Comparison of ENCODE assay signal across 9 cellular contexts in genomic region chr19:17391371-17392151, GRCh38. TPM values are rescaled to one million over a fixed set of nuclear protein-coding genes. Genes with fewer than 3 reads are reported as not detected.
A peak's percentile ranks its signal among the peaks of the same experiment; 100 is the strongest.
DNase-seq lines count a peak whose midpoint lies in the region; ATAC-seq, FAIRE-seq and TF ChIP-seq lines count a peak whose summit lies in the region.
"Had no signal": no experiment of that assay in that cellular context is flagged by ENCODE, and none has a peak within 500 bp of the region (broad histone marks: within the 10 kb centered on the region; RNA-seq: fewer than 3 reads in every experiment).

No MANE protein-coding gene starts in this region.

- DNase-seq in GM18507 (ENCODE audit: extremely low spot score, insufficient read length, low read depth): no peak
- DNase-seq in astrocyte of the spinal cord (ENCODE audit: low read depth, low spot score): no peak
- DNase-seq in LoVo (ENCODE audit: low spot score): no peak
- DNase-seq in activated CD4-positive, CD25-positive, alpha-beta regulatory T cell treated with anti-CD3 and anti-CD28 coated beads, Interleukin-2, amount 50 U/mL, for 72 hours: no peak

- H3K36me3 ChIP-seq in KOPT-K1 (ENCODE audit: insufficient read depth, low read length): no peaks in the 10 kb centered on the region

- in situ Hi-C loops in astrocyte of the spinal cord (cut with HindIII; ENCODE audit: low sequenced_read_pairs): no loop called here

- FAIRE-seq in GM18507 (lab: Jason Lieb, UNC): peak; percentile 21

- no peak for ATAC-seq in HG03457 (IDR thresholded peaks at IDR 0.05; ENCODE audit: unreplicated experiment)
- no peak for ATAC-seq in GM18909 (IDR thresholded peaks at IDR 0.05; ENCODE audit: poor library complexity, unreplicated experiment)

- peaks cover 12% of the 10 kb centered on the region for H3K9me3 ChIP-seq in KOPT-K1 (ENCODE audit: insufficient read depth, low read length, poor library complexity, severe bottlenecking)
- no peaks in the 10 kb centered on the region for H3K9me3 ChIP-seq in mononuclear cell (ENCODE audit: low read depth, low read length)

- no peaks in the 10 kb centered on the region for H3K27me3 ChIP-seq in mononuclear cell (ENCODE audit: insufficient read depth, low read length)

- H3K4me3 ChIP-seq in astrocyte of the spinal cord (ENCODE audit: low read depth, low read length) (peak overlapping the region; percentile 24), mononuclear cell (ENCODE audit: low read length) (peak overlapping the region; percentile 33)

- H3K4me1 ChIP-seq in mononuclear cell (ENCODE audit: insufficient read depth, low read length): peaks cover 37% of the 10 kb centered on the region

- peak overlapping the region; percentile 8 for H3K27ac ChIP-seq in KOPT-K1 (ENCODE audit: low read depth, low read length, poor library complexity, severe bottlenecking)

- TF ChIP-seq CTCF in astrocyte of the spinal cord (IDR thresholded peaks at IDR 0.05; ENCODE audit: low read depth, low read length): no peak

RNA-seq across cellular contexts. Expression of gene CCDC194, which starts 2.4 kb away (rescaled TPM):
- total RNA-seq in mononuclear cell: 0.42 TPM

RNA-seq across cellular contexts. Expression of gene BST2, which starts 13.9 kb away (rescaled TPM):
- 25.1 TPM for total RNA-seq in mononuclear cell

RNA-seq across cellular contexts. Expression of gene PLVAP, which starts 14.4 kb away (rescaled TPM):
- total RNA-seq in mononuclear cell: 0.63 TPM
- total RNA-seq: activated CD8-positive, alpha-beta memory T cell treated with anti-CD3 and anti-CD28 coated beads for 36 hours had no signal

RNA-seq across cellular contexts. Expression of gene MVB12A, which starts 28.3 kb away (rescaled TPM):
- 13.1 TPM for total RNA-seq in mononuclear cell

RNA-seq across cellular contexts. Expression of gene GTPBP3, which starts 54.2 kb away (rescaled TPM):
- 11.3 TPM for total RNA-seq in mononuclear cell
